Comparison of ENCODE assay signal across 12 cellular contexts in the genomic region with DNA sequence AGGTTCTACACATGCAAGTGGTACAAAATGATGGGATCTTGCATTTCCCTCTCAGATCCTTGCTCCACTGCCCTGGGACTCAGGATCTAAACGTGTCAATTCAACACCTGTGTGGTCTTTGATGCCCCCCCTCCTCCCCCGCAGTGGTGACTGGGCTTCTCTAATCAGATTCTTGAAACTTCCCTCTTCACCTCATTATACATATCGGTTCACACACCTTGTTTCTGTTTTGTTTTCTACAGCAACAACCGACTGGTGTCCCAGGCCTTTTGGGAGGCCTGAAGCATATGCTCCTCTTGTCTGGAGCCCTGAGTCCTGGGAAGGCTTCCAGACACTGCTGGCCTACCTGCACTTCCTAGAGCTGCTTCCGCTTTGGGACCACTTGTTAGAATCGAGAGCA. TPM values are rescaled to one million over a fixed set of nuclear protein-coding genes. Genes with fewer than 3 reads are reported as not detected.
DNase-seq lines count a peak whose midpoint lies in the region; ATAC-seq and TF ChIP-seq lines count a peak whose summit lies in the region.
"Had no signal": no experiment of that assay in that cellular context is flagged by ENCODE, and none has a peak within 500 bp of the region (broad histone marks: within the 10 kb centered on the region; RNA-seq: fewer than 3 reads in every experiment).

No MANE protein-coding gene starts in this region.

- POLR2A ChIA-PET in T-cell (lab: Charles Lee), result interaction anchor here in 1 of 2 donors (0.7 kb wide), 1 partner anchor 104 kb away, joined by 3 read pairs; no protein-coding TSS in a partner anchor

- TF ChIP-seq CTCF in GM23338 (conservative IDR thresholded peaks at IDR 0.05; ENCODE audit: low read depth in 2 of 2) (no peak), glutamatergic neuron (IDR thresholded peaks at IDR 0.05; ENCODE audit: partially characterized antibody, unreplicated experiment) (no peak)

- CTCF ChIA-PET in T-cell (lab: Charles Lee), result interaction anchor here (0.7 to 1.1 kb wide), 3 partner anchors 13 to 21 kb away, joined by 3 read pairs; no protein-coding TSS in a partner anchor

- H3K4me1 ChIP-seq in GM23338 (ENCODE audit: insufficient read depth), result peaks cover 28% of the 10 kb centered on the region

- H3K36me3 ChIP-seq in GM23338 (ENCODE audit: insufficient read depth), result no peaks in the 10 kb centered on the region
- H3K36me3 ChIP-seq: neutrophil had no signal

- H3K9me3 Mint-ChIP-seq in GM23338, result peaks cover 5% of the 10 kb centered on the region
- peaks cover 0 to 7% (median 0%) of the 10 kb centered on the region in 3 donors for H3K9me3 Mint-ChIP-seq in T-cell
- peaks cover 4% of the 10 kb centered on the region for H3K9me3 Mint-ChIP-seq in glutamatergic neuron (ENCODE audit: unreplicated experiment)

- H3K27me3 Mint-ChIP-seq in GM23338 (ENCODE audit: insufficient read depth, low read depth, poor library complexity) (peaks cover 6% of the 10 kb centered on the region), T-cell (no peaks in the 10 kb centered on the region), glutamatergic neuron (ENCODE audit: unreplicated experiment) (no peaks in the 10 kb centered on the region)

- peak overlapping the region; percentile 83 for H3K27ac ChIP-seq in GM23338 (ENCODE audit: low read depth)
- H3K27ac ChIP-seq: hepatocyte, neutrophil had no signal

- peaks cover 28% of the 10 kb centered on the region for H3K36me3 Mint-ChIP-seq in GM23338 (ENCODE audit: low read depth)
- H3K36me3 Mint-ChIP-seq in T-cell, result peaks cover 78% of the 10 kb centered on the region
- no peaks in the 10 kb centered on the region for H3K36me3 Mint-ChIP-seq in glutamatergic neuron (ENCODE audit: unreplicated experiment)

- H4K20me1 ChIP-seq in GM23338 (replicated peaks; ENCODE audit: insufficient read depth), result no peaks in the 10 kb centered on the region

- H3K27ac Mint-ChIP-seq in GM23338 (peak overlapping the region; percentile 64), T-cell (peak overlapping the region; percentile 68 to 84), glutamatergic neuron (ENCODE audit: unreplicated experiment) (no peak overlapping the region)

- no peak overlapping the region for H2AFZ ChIP-seq in GM23338
- H2AFZ ChIP-seq: hepatocyte had no signal

- H3K4me1 Mint-ChIP-seq in GM23338 (peaks cover 32% of the 10 kb centered on the region), T-cell (peaks cover 61 to 74% (median 69%) of the 10 kb centered on the region in 3 donors), glutamatergic neuron (ENCODE audit: low read depth, unreplicated experiment) (no peaks in the 10 kb centered on the region)

- H3F3A ChIP-seq in GM23338 (replicated peaks; ENCODE audit: low read depth), result no peaks in the 10 kb centered on the region; the same call in 1 of the 2 replicates

- H3K79me2 ChIP-seq in GM23338 (replicated peaks; ENCODE audit: insufficient read depth), result no peaks in the 10 kb centered on the region
- H3K79me2 ChIP-seq: hepatocyte had no signal

- DNase-seq in GM23338 (ENCODE audit: low spot score) (peak; percentile 70), T-cell (peak in 10 of 34 experiments; percentile 9 to 20 (median 14)), NCI-H748 (lab: John Stamatoyannopoulos, UW; ENCODE audit: unreplicated experiment) (no peak), glutamatergic neuron (no peak), DMS114 treated with DMSO at 0.1 percent for 48 hours (lab: John Stamatoyannopoulos, UW; ENCODE audit: unreplicated experiment) (no peak)
- peak; percentile 26 for DNase-seq in stimulated activated CD4-positive, alpha-beta T cell treated with anti-CD3 and anti-CD28 coated beads, Interleukin-1b, Interleukin-23, amount 100 ng/mL, for 48 hours
- DNase-seq: NCI-H1105 had no signal

- TF ChIP-seq POLR2A in GM18505 (IDR thresholded peaks at IDR 0.05; ENCODE audit: borderline replicate concordance, extremely low read depth, insufficient read depth, insufficient read length), result no peak

- H3K4me3 Mint-ChIP-seq in GM23338, result no peak overlapping the region; the same call in 2 of the 3 replicates
- peak overlapping the region in 1 of 3 donors; percentile 40 for H3K4me3 Mint-ChIP-seq in T-cell
- no peak overlapping the region for H3K4me3 Mint-ChIP-seq in glutamatergic neuron (ENCODE audit: unreplicated experiment)

- ATAC-seq in GM19035 (IDR thresholded peaks at IDR 0.05; ENCODE audit: unreplicated experiment) (peak; percentile 79), GM23338 (peak; percentile 81), T-cell (replicated peaks in 1 of 4) (peak; percentile 26 to 65 (median 58)), GM18505 (IDR thresholded peaks at IDR 0.05; ENCODE audit: unreplicated experiment) (no peak)
- ATAC-seq: Panc1 had no signal

- no peaks in the 10 kb centered on the region for H3K27me3 ChIP-seq in GM23338 (ENCODE audit: insufficient read depth)
- H3K27me3 ChIP-seq: hepatocyte, neutrophil had no signal

- H3K4me2 ChIP-seq in GM23338, result peak overlapping the region; percentile 22
- H3K4me2 ChIP-seq: hepatocyte had no signal

- no peak overlapping the region for H3K4me3 ChIP-seq in GM23338
- H3K4me3 ChIP-seq: hepatocyte had no signal

- peaks cover 16% of the 10 kb centered on the region for H3K9me2 ChIP-seq in GM23338 (ENCODE audit: insufficient read depth)

TF ChIP-seq in GM23338, 12 proteins besides CTCF, POLR2A, EP300 and RAD21 (continues in another document):
- TF ChIP-seq ZNF331 (CRISPR knock-in tag; IDR thresholded peaks at IDR 0.05; ENCODE audit: low read depth) (no peak), JUNB (IDR thresholded peaks at IDR 0.05; ENCODE audit: unreplicated experiment) (no peak), ZNF462 (CRISPR knock-in tag; IDR thresholded peaks at IDR 0.05) (no peak), NANOG (IDR thresholded peaks at IDR 0.05; ENCODE audit: borderline replicate concordance) (no peak), EZH2 (IDR thresholded peaks at IDR 0.05; ENCODE audit: low read depth, unreplicated experiment) (no peak)

RNA-seq across cellular contexts. Expression of gene SAMD3, which starts 20.0 kb away (rescaled TPM):
- 3.8 and 4.9 TPM in 2 replicates for total RNA-seq in GM23338 (2014; rRNA removed; shearing (Covaris generic))
- 3.2 and 3.8 TPM in 2 replicates for polyA plus RNA-seq in GM23338 (2016; fragmentation: Nextera tagmentation; extraction: Ambion mirVana)
- total RNA-seq in T-cell (10 to 100 TPM; 27.5 to 73.8 (median 38.5) TPM), glutamatergic neuron (ENCODE audit: unreplicated experiment) (1.6 TPM)

Comparison
In these comparisons a context has a peak if more than half of its experiments do, and no peak if none do; other contexts are left out.
1. DNase-seq: peak in GM23338 (single experiment) and stimulated activated CD4-positive, alpha-beta T cell treated with anti-CD3 and anti-CD28 coated beads, Interleukin-1b, Interleukin-23, amount 100 ng/mL, for 48 hours (single experiment); none in NCI-H748 (single experiment), glutamatergic neuron (single experiment) and DMS114 treated with DMSO at 0.1 percent for 48 hours (single experiment).